8 cellular contexts compared by ENCODE assay signal in genomic region chr5:15105799-15106393, GRCh38.
DNase-seq lines count a peak whose midpoint lies in the region; ATAC-seq and TF ChIP-seq lines count a peak whose summit lies in the region.

No MANE protein-coding gene starts in this region.

- peaks cover under 1% of the 10 kb centered on the region for H3K9me3 Mint-ChIP-seq in activated naive CD4-positive, alpha-beta T cell treated with anti-CD3 and anti-CD28 coated beads for 36 hours

- no peaks in the 10 kb centered on the region for H3K36me3 Mint-ChIP-seq in activated naive CD4-positive, alpha-beta T cell treated with anti-CD3 and anti-CD28 coated beads for 36 hours (ENCODE audit: low read depth)

- H3K36me3 ChIP-seq in Peyer's patch = no peaks in the 10 kb centered on the region
- no peaks in the 10 kb centered on the region for H3K36me3 ChIP-seq in suprapubic skin

- TF ChIP-seq CTCF in Peyer's patch (IDR thresholded peaks at IDR 0.05) (peak in 5 of 6 experiments; percentile 12 to 61 (median 57)), cardiac fibroblast (IDR thresholded peaks at IDR 0.05; ENCODE audit: low read depth, low read length) (peak; percentile 78), suprapubic skin (IDR thresholded peaks at IDR 0.05) (peak; percentile 30 to 55)

- TF ChIP-seq POLR2A in Peyer's patch (IDR thresholded peaks at IDR 0.05) (no peak), suprapubic skin (IDR thresholded peaks at IDR 0.05) (no peak)

- CTCF ChIA-PET in activated naive CD4-positive, alpha-beta T cell treated with anti-CD3 and anti-CD28 coated beads for 36 hours (lab: Charles Lee) = interaction anchor here (0.6 to 2.4 kb wide), 6 partner anchors 9 to 743 kb away, joined by 3 to 9 read pairs (median 4); no protein-coding TSS in a partner anchor

- whole genome bisulfite sequencing in suprapubic skin = 61% methylated on average over 2 of the region's 2 CpGs

- H3K27ac Mint-ChIP-seq in activated naive CD4-positive, alpha-beta T cell treated with anti-CD3 and anti-CD28 coated beads for 36 hours = no peak overlapping the region

- peaks cover 4% of the 10 kb centered on the region for H3K4me1 Mint-ChIP-seq in activated naive CD4-positive, alpha-beta T cell treated with anti-CD3 and anti-CD28 coated beads for 36 hours (ENCODE audit: low read depth)

- TF ChIP-seq EP300 in suprapubic skin (IDR thresholded peaks at IDR 0.05) = no peak

- DNase-seq in activated naive CD4-positive, alpha-beta T cell treated with anti-CD3 and anti-CD28 coated beads for 36 hours = peak; percentile 56
- DNase-seq in activated naive CD4-positive, alpha-beta T cell (lab: John Stamatoyannopoulos, UW) = no peak
- DNase-seq in HuH-7.5 (ENCODE audit: low spot score) (peak; percentile 38), Peyer's patch (peak in 1 of 3 donors; percentile 51), cardiac fibroblast (ENCODE audit: low read depth in 2 of 2) (peak; percentile 65 to 69), left kidney (ENCODE audit: low read depth, low spot score) (peak; percentile 75), suprapubic skin (ENCODE audit: low spot score in 2 of 2) (no peak)

- H3K27me3 ChIP-seq in Peyer's patch = no peaks in the 10 kb centered on the region
- H3K27me3 ChIP-seq in suprapubic skin = no peaks in the 10 kb centered on the region

- H3K4me1 ChIP-seq in Peyer's patch (no peaks in the 10 kb centered on the region), suprapubic skin (no peaks in the 10 kb centered on the region)

- H3K27ac ChIP-seq in Peyer's patch (no peak overlapping the region), suprapubic skin (no peak overlapping the region)

- H3K9me3 ChIP-seq in Peyer's patch (no peaks in the 10 kb centered on the region), suprapubic skin (no peaks in the 10 kb centered on the region)

- intact Hi-C loops in activated naive CD4-positive, alpha-beta T cell treated with anti-CD3 and anti-CD28 coated beads for 36 hours (cut with micrococcal nuclease) = loop anchor here (10.0 kb wide), 2 partner anchors 689 to 1359 kb away; partner anchors contain the start of gene ZNF622

- no peaks in the 10 kb centered on the region for H3K27me3 Mint-ChIP-seq in activated naive CD4-positive, alpha-beta T cell treated with anti-CD3 and anti-CD28 coated beads for 36 hours (ENCODE audit: low read depth)

- H3K4me3 ChIP-seq in Peyer's patch (no peak overlapping the region), cardiac fibroblast (replicated peaks in 1 of 2; ENCODE audit: low read depth in 2 of 2, low read length in 2 of 2) (no peak overlapping the region), suprapubic skin (no peak overlapping the region)

- H3K4me3 Mint-ChIP-seq in activated naive CD4-positive, alpha-beta T cell treated with anti-CD3 and anti-CD28 coated beads for 36 hours = no peak overlapping the region

- ATAC-seq in GM21825 (IDR thresholded peaks at IDR 0.05; ENCODE audit: unreplicated experiment) = peak; percentile 82

Comparison
In these comparisons a context has a peak if more than half of its experiments do, and no peak if none do; other contexts are left out.
1. DNase-seq: peak in activated naive CD4-positive, alpha-beta T cell treated with anti-CD3 and anti-CD28 coated beads for 36 hours (single experiment), HuH-7.5 (single experiment), cardiac fibroblast (2 of 2) and left kidney (single experiment); none in activated naive CD4-positive, alpha-beta T cell (0 of 4) and suprapubic skin (0 of 2).
2. Peak in every context shown above with its lines, with median percentiles within 50 percentile points of each other: CTCF ChIP-seq.